In genomic region chr22:32697331-32697995, GRCh38 we compare ENCODE assay signal across 1 cellular context.
A peak's percentile ranks its signal among the peaks of the same experiment; 100 is the strongest.
TF ChIP-seq lines count a peak whose summit lies in the region.

No MANE protein-coding gene starts in this region.

TF ChIP-seq in HepG2, 621 proteins besides CTCF, POLR2A, EP300 and RAD21 (continued from another document and continues in another):
- TF ChIP-seq ZNF614 (CRISPR knock-in tag; IDR thresholded peaks at IDR 0.05; ENCODE audit: borderline replicate concordance) (peak; percentile 26; the same call in 1 of the 2 replicates), ZNF224 (CRISPR knock-in tag; IDR thresholded peaks at IDR 0.05) (no peak), MED1 (CRISPR knock-in tag; IDR thresholded peaks at IDR 0.05) (peak; percentile 56; the same call in 1 of the 2 replicates), RCOR2 (CRISPR knock-in tag; IDR thresholded peaks at IDR 0.05) (peak; percentile 40; the same call in 1 of the 2 replicates), AHDC1 (CRISPR knock-in tag; IDR thresholded peaks at IDR 0.05; ENCODE audit: borderline replicate concordance) (no peak; the same call in 1 of the 2 replicates), BCL6 (CRISPR knock-in tag; IDR thresholded peaks at IDR 0.05) (no peak), HNRNPH1 (optimal IDR thresholded peaks at IDR 0.05; ENCODE audit: low read depth, low read length) (no peak), MLX (CRISPR knock-in tag; IDR thresholded peaks at IDR 0.05) (0 out of 2 replicates have a peak, but pooled peaks have one; percentile 24), SOX13 (IDR thresholded peaks at IDR 0.05) (no peak), SOX13 (CRISPR knock-in tag; conservative IDR thresholded peaks at IDR 0.05 in 1 of 2, IDR thresholded peaks at IDR 0.05 in 1 of 2) (peak in 1 of 2 experiments; percentile 20; a peak in 1 of 4 replicates), ZNF292 (CRISPR knock-in tag; IDR thresholded peaks at IDR 0.05; ENCODE audit: borderline replicate concordance, low read depth) (peak; percentile 60; the same call in 1 of the 2 replicates), NFYB (CRISPR knock-in tag; IDR thresholded peaks at IDR 0.05) (peak; percentile 24; the same call in 1 of the 2 replicates), MAFG (CRISPR knock-in tag; IDR thresholded peaks at IDR 0.05) (no peak), TAF1 (CRISPR knock-in tag; IDR thresholded peaks at IDR 0.05) (no peak), MZF1 (CRISPR knock-in tag; IDR thresholded peaks at IDR 0.05; ENCODE audit: borderline replicate concordance) (no peak), ZSCAN12 (CRISPR knock-in tag; IDR thresholded peaks at IDR 0.05) (no peak), FOXA3 (CRISPR knock-in tag; IDR thresholded peaks at IDR 0.05) (0 out of 2 replicates have a peak, but pooled peaks have one; percentile 39), ZBED4 (CRISPR knock-in tag; IDR thresholded peaks at IDR 0.05; ENCODE audit: borderline replicate concordance) (no peak), ELK4 (CRISPR knock-in tag; IDR thresholded peaks at IDR 0.05; ENCODE audit: borderline replicate concordance) (no peak), HNF4G (IDR thresholded peaks at IDR 0.05; ENCODE audit: borderline replicate concordance, low read depth, low read length) (peak; percentile 34), HNF4G (CRISPR knock-in tag; IDR thresholded peaks at IDR 0.05; ENCODE audit: borderline replicate concordance, low read depth) (no peak), FOSL2 (CRISPR knock-in tag; IDR thresholded peaks at IDR 0.05) (peak; percentile 37; the same call in 1 of the 2 replicates), ZNF317 (CRISPR knock-in tag; IDR thresholded peaks at IDR 0.05) (peak; percentile 43; the same call in 1 of the 2 replicates), ZBTB43 (CRISPR knock-in tag; conservative IDR thresholded peaks at IDR 0.05) (no peak)
- TF ChIP-seq, protein P1, sequence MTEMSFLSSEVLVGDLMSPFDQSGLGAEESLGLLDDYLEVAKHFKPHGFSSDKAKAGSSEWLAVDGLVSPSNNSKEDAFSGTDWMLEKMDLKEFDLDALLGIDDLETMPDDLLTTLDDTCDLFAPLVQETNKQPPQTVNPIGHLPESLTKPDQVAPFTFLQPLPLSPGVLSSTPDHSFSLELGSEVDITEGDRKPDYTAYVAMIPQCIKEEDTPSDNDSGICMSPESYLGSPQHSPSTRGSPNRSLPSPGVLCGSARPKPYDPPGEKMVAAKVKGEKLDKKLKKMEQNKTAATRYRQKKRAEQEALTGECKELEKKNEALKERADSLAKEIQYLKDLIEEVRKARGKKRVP (CRISPR knock-in tag; IDR thresholded peaks at IDR 0.05): peak in 1 of 2 experiments; percentile 86; a peak in 2 of 4 replicates
- TF ChIP-seq, protein P2, sequence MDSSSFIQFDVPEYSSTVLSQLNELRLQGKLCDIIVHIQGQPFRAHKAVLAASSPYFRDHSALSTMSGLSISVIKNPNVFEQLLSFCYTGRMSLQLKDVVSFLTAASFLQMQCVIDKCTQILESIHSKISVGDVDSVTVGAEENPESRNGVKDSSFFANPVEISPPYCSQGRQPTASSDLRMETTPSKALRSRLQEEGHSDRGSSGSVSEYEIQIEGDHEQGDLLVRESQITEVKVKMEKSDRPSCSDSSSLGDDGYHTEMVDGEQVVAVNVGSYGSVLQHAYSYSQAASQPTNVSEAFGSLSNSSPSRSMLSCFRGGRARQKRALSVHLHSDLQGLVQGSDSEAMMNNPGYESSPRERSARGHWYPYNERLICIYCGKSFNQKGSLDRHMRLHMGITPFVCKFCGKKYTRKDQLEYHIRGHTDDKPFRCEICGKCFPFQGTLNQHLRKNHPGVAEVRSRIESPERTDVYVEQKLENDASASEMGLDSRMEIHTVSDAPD (CRISPR knock-in tag; IDR thresholded peaks at IDR 0.05): peak; percentile 34; the same call in 1 of the 2 replicates
- TF ChIP-seq, protein P3, sequence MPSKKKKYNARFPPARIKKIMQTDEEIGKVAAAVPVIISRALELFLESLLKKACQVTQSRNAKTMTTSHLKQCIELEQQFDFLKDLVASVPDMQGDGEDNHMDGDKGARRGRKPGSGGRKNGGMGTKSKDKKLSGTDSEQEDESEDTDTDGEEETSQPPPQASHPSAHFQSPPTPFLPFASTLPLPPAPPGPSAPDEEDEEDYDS (CRISPR knock-in tag; IDR thresholded peaks at IDR 0.05): peak; percentile 22; the same call in 1 of the 2 replicates
- TF ChIP-seq, protein P4, sequence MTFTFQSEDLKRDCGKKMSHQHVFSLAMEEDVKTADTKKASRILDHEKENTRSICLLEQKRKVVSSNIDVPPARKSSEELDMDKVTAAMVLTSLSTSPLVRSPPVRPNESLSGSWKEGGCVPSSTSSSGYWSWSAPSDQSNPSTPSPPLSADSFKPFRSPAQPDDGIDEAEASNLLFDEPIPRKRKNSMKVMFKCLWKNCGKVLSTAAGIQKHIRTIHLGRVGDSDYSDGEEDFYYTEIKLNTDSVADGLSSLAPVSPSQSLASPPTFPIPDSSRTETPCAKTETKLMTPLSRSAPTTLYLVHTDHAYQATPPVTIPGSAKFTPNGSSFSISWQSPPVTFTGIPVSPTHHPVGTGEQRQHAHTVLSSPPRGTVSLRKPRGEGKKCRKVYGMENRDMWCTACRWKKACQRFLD (CRISPR knock-in tag; IDR thresholded peaks at IDR 0.05; ENCODE audit: borderline replicate concordance): no peak
- TF ChIP-seq, protein P5, sequence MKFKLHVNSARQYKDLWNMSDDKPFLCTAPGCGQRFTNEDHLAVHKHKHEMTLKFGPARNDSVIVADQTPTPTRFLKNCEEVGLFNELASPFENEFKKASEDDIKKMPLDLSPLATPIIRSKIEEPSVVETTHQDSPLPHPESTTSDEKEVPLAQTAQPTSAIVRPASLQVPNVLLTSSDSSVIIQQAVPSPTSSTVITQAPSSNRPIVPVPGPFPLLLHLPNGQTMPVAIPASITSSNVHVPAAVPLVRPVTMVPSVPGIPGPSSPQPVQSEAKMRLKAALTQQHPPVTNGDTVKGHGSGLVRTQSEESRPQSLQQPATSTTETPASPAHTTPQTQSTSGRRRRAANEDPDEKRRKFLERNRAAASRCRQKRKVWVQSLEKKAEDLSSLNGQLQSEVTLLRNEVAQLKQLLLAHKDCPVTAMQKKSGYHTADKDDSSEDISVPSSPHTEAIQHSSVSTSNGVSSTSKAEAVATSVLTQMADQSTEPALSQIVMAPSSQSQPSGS (CRISPR knock-in tag; IDR thresholded peaks at IDR 0.05): 0 out of 2 replicates have a peak, but pooled peaks have one; percentile 27
- TF ChIP-seq, protein P6, sequence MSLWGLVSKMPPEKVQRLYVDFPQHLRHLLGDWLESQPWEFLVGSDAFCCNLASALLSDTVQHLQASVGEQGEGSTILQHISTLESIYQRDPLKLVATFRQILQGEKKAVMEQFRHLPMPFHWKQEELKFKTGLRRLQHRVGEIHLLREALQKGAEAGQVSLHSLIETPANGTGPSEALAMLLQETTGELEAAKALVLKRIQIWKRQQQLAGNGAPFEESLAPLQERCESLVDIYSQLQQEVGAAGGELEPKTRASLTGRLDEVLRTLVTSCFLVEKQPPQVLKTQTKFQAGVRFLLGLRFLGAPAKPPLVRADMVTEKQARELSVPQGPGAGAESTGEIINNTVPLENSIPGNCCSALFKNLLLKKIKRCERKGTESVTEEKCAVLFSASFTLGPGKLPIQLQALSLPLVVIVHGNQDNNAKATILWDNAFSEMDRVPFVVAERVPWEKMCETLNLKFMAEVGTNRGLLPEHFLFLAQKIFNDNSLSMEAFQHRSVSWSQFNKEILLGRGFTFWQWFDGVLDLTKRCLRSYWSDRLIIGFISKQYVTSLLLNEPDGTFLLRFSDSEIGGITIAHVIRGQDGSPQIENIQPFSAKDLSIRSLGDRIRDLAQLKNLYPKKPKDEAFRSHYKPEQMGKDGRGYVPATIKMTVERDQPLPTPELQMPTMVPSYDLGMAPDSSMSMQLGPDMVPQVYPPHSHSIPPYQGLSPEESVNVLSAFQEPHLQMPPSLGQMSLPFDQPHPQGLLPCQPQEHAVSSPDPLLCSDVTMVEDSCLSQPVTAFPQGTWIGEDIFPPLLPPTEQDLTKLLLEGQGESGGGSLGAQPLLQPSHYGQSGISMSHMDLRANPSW (CRISPR knock-in tag; IDR thresholded peaks at IDR 0.05; ENCODE audit: borderline replicate concordance): no peak
- TF ChIP-seq, protein P7, sequence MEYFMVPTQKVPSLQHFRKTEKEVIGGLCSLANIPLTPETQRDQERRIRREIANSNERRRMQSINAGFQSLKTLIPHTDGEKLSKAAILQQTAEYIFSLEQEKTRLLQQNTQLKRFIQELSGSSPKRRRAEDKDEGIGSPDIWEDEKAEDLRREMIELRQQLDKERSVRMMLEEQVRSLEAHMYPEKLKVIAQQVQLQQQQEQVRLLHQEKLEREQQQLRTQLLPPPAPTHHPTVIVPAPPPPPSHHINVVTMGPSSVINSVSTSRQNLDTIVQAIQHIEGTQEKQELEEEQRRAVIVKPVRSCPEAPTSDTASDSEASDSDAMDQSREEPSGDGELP (IDR thresholded peaks at IDR 0.05; ENCODE audit: borderline replicate concordance, low read depth): peak; percentile 64; the same call in 1 of the 2 replicates
